Comparison of ENCODE assay signal across 12 cellular contexts in the genomic region with DNA sequence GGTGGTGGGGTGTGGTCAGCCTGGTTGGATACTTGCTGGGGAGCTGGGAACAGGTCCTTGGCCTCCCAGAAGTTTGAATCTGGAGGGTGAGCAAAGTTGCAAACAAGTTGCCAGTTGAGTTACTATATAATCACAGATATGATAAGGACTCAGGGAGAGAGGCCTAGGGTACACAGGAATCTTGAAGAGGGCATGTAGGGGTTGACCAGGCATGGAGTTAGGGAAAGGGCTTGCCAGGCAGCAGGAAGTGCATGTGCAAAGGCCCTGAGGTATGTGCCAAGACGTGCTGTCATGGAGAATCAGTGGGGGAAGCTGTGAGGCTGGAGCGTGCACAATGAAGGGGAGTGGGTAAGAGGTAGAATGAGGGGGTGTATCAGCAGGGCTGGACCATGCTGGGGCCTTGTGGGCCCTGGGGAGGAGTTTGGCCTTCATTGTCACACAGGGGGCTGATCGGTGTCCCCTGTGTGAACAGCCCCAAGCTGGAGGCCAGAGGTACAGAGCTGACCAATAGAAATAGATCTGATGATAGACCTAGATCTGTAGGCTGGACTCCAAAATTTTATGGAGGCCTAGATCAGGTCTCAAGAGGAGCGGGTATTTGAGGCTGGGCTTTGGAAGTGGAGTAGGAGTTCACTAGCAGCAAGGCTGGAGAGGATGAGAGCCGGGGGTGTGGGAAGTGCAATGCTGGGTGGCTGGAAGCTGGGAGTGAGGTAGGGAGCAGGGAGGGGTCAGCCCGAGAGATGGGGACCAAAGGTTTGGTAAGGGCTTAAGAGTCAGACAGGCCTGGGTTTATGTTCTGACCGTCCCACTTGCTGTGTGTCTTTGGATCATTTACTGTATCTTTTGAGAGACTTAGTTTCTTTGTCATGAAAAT. TPM values are rescaled to one million over a fixed set of nuclear protein-coding genes. Genes with fewer than 3 reads are reported as not detected.
DNase-seq lines count a peak whose midpoint lies in the region; ATAC-seq and TF ChIP-seq lines count a peak whose summit lies in the region.
"Had no signal": no experiment of that assay in that cellular context is flagged by ENCODE, and none has a peak within 500 bp of the region (broad histone marks: within the 10 kb centered on the region; RNA-seq: fewer than 3 reads in every experiment).

No MANE protein-coding gene starts in this region.

- peaks cover 4 to 63% of the 10 kb centered on the region in 2 experiments; a peak in 3 of 4 replicates for H3K4me1 ChIP-seq in SK-N-SH (ENCODE audit: control insufficient read depth in 1 of 2, insufficient read depth in 2 of 2, low read depth in 1 of 2, low read length in 1 of 2)
- peaks cover 41% of the 10 kb centered on the region for H3K4me1 ChIP-seq in hepatocyte (ENCODE audit: insufficient read depth)

- H3K27ac ChIP-seq in SK-N-SH (ENCODE audit: low read depth in 2 of 2, low read length in 1 of 2) (peak overlapping the region in 1 of 2 experiments; percentile 88; a peak in 1 of 4 replicates), hepatocyte (peak overlapping the region; percentile 81)
- H3K27ac ChIP-seq: ovary had no signal

- no peak for TF ChIP-seq EP300 in SK-N-SH (IDR thresholded peaks at IDR 0.05; ENCODE audit: borderline replicate concordance in 1 of 2, low read depth in 1 of 2, low read length in 1 of 2)

- POLR2A ChIA-PET in SK-N-SH (lab: Yijun Ruan, JAX) = interaction anchor here (1.5 to 1.6 kb wide), 2 partner anchors 8 to 60 kb away, joined by 5 to 6 read pairs; a partner anchor contains a TSS
- POLR2A ChIA-PET in activated CD4-positive, alpha-beta T cell treated with anti-CD3 and anti-CD28 coated beads, Interleukin-2, amount 10 ng/mL, durations not matched to agents 7 days and 5 days (lab: Charles Lee) = no interaction called here

- DNase-seq in GM12864 (ENCODE audit: low read depth) (no peak), SK-N-SH (peak; percentile 14), hepatocyte (ENCODE audit: low spot score) (no peak), COLO829 (ENCODE audit: low spot score) (no peak)
- no peak for DNase-seq in stimulated activated naive B cell treated with anti-CD40 and anti-IgM and Interleukin-4, amounts not matched to agents 10 μg/mL and 1 μg/mL and 100 μg/mL, for 72 hours
- DNase-seq in activated CD4-positive, alpha-beta T cell treated with anti-CD3 and anti-CD28 coated beads, Interleukin-2, amount 10 ng/mL, durations not matched to agents 7 days and 5 days = no peak
- DNase-seq: NCI-H1417, NCI-H526 treated with DMSO at 0.1 percent for 48 hours, SHP77 had no signal

- H3K9me3 Mint-ChIP-seq in stimulated activated naive B cell treated with anti-CD40 and anti-IgM and Interleukin-4, amounts not matched to agents 10 μg/mL and 1 μg/mL and 100 μg/mL, for 72 hours = no peaks in the 10 kb centered on the region
- no peaks in the 10 kb centered on the region for H3K9me3 Mint-ChIP-seq in activated CD4-positive, alpha-beta T cell treated with anti-CD3 and anti-CD28 coated beads, Interleukin-2, amount 10 ng/mL, durations not matched to agents 7 days and 5 days

- CTCF ChIA-PET in SK-N-SH (lab: Yijun Ruan, JAX) = interaction anchor here (0.6 to 3.1 kb wide), 4 partner anchors 17 to 1326 kb away, joined by 3 to 20 read pairs (median 5); no protein-coding TSS in a partner anchor
- CTCF ChIA-PET in activated CD4-positive, alpha-beta T cell treated with anti-CD3 and anti-CD28 coated beads, Interleukin-2, amount 10 ng/mL, durations not matched to agents 7 days and 5 days (lab: Charles Lee) = interaction anchor here (0.6 to 2.6 kb wide), 4 partner anchors 8 to 701 kb away, joined by 3 to 7 read pairs (median 4); no protein-coding TSS in a partner anchor

- TF ChIP-seq RAD21 in SK-N-SH (IDR thresholded peaks at IDR 0.05; ENCODE audit: low read length) = no peak

- H3K36me3 ChIP-seq in SK-N-SH (replicated peaks in 1 of 2; ENCODE audit: control insufficient read depth in 1 of 2, insufficient read depth in 2 of 2, low read length in 1 of 2) (peaks cover 0 to 20% of the 10 kb centered on the region in 2 experiments), hepatocyte (replicated peaks; ENCODE audit: insufficient read depth, low read depth) (no peaks in the 10 kb centered on the region)
- H3K36me3 ChIP-seq: ovary had no signal

- H3K9me2 ChIP-seq in SK-N-SH (no peaks in the 10 kb centered on the region), hepatocyte (replicated peaks; ENCODE audit: insufficient read depth) (no peaks in the 10 kb centered on the region)

- H3K4me3 Mint-ChIP-seq in stimulated activated naive B cell treated with anti-CD40 and anti-IgM and Interleukin-4, amounts not matched to agents 10 μg/mL and 1 μg/mL and 100 μg/mL, for 72 hours = peak overlapping the region; percentile 76 to 81
- no peak overlapping the region for H3K4me3 Mint-ChIP-seq in activated CD4-positive, alpha-beta T cell treated with anti-CD3 and anti-CD28 coated beads, Interleukin-2, amount 10 ng/mL, durations not matched to agents 7 days and 5 days

- H3K27me3 ChIP-seq in SK-N-SH (ENCODE audit: insufficient read depth) = no peaks in the 10 kb centered on the region
- H3K27me3 ChIP-seq in hepatocyte = no peaks in the 10 kb centered on the region
- H3K27me3 ChIP-seq: ovary had no signal

- H3K36me3 Mint-ChIP-seq in stimulated activated naive B cell treated with anti-CD40 and anti-IgM and Interleukin-4, amounts not matched to agents 10 μg/mL and 1 μg/mL and 100 μg/mL, for 72 hours = peaks cover 43 to 67% of the 10 kb centered on the region in 2 donors
- H3K36me3 Mint-ChIP-seq in activated CD4-positive, alpha-beta T cell treated with anti-CD3 and anti-CD28 coated beads, Interleukin-2, amount 10 ng/mL, durations not matched to agents 7 days and 5 days (ENCODE audit: low read depth) = no peaks in the 10 kb centered on the region

- no peak for TF ChIP-seq CTCF in GM12864 (IDR thresholded peaks at IDR 0.05; ENCODE audit: low read depth, low read length, missing control alignments)
- no peak for TF ChIP-seq CTCF in SK-N-SH (IDR thresholded peaks at IDR 0.05)
- no peak for TF ChIP-seq CTCF in hepatocyte (IDR thresholded peaks at IDR 0.05; ENCODE audit: poor library complexity)

- H3K27ac Mint-ChIP-seq in stimulated activated naive B cell treated with anti-CD40 and anti-IgM and Interleukin-4, amounts not matched to agents 10 μg/mL and 1 μg/mL and 100 μg/mL, for 72 hours = peak overlapping the region; percentile 96
- H3K27ac Mint-ChIP-seq in activated CD4-positive, alpha-beta T cell treated with anti-CD3 and anti-CD28 coated beads, Interleukin-2, amount 10 ng/mL, durations not matched to agents 7 days and 5 days = no peak overlapping the region

- H4K20me1 ChIP-seq in SK-N-SH (ENCODE audit: insufficient read depth) = peaks cover 31% of the 10 kb centered on the region
- H4K20me1 ChIP-seq in hepatocyte (ENCODE audit: insufficient read depth, poor library complexity, severe bottlenecking) = peaks cover 58% of the 10 kb centered on the region

- 73% methylated on average over 7 of the region's 7 CpGs for WGBS in SK-N-SH (ENCODE audit: low lambda C conversion rate)
- WGBS in hepatocyte (ENCODE audit: low lambda C conversion rate, missing lambda C conversion rate) = 87% methylated on average over 7 of the region's 7 CpGs

- H3K4me3 ChIP-seq in GM12864 (ENCODE audit: low read depth, low read length) = peak overlapping the region; percentile 57
- H3K4me3 ChIP-seq in SK-N-SH (ENCODE audit: low read depth in 2 of 2, low read length in 1 of 2) = no peak overlapping the region
- no peak overlapping the region for H3K4me3 ChIP-seq in hepatocyte
- H3K4me3 ChIP-seq: ovary had no signal

- H2AFZ ChIP-seq in SK-N-SH (ENCODE audit: low read depth) = no peak overlapping the region
- no peak overlapping the region for H2AFZ ChIP-seq in hepatocyte

- H3K79me2 ChIP-seq in SK-N-SH (ENCODE audit: insufficient read depth) = peaks cover 80% of the 10 kb centered on the region
- H3K79me2 ChIP-seq in hepatocyte = peaks cover 84% of the 10 kb centered on the region

- H3K4me2 ChIP-seq in SK-N-SH = no peak overlapping the region
- H3K4me2 ChIP-seq in hepatocyte = peak overlapping the region; percentile 96

- H3K27me3 Mint-ChIP-seq in stimulated activated naive B cell treated with anti-CD40 and anti-IgM and Interleukin-4, amounts not matched to agents 10 μg/mL and 1 μg/mL and 100 μg/mL, for 72 hours = no peaks in the 10 kb centered on the region
- no peaks in the 10 kb centered on the region for H3K27me3 Mint-ChIP-seq in activated CD4-positive, alpha-beta T cell treated with anti-CD3 and anti-CD28 coated beads, Interleukin-2, amount 10 ng/mL, durations not matched to agents 7 days and 5 days

- peaks cover 73 to 86% of the 10 kb centered on the region in 2 donors for H3K4me1 Mint-ChIP-seq in stimulated activated naive B cell treated with anti-CD40 and anti-IgM and Interleukin-4, amounts not matched to agents 10 μg/mL and 1 μg/mL and 100 μg/mL, for 72 hours
- peaks cover 13% of the 10 kb centered on the region for H3K4me1 Mint-ChIP-seq in activated CD4-positive, alpha-beta T cell treated with anti-CD3 and anti-CD28 coated beads, Interleukin-2, amount 10 ng/mL, durations not matched to agents 7 days and 5 days

- no peak for ATAC-seq in stimulated activated naive B cell treated with anti-CD40 and anti-IgM and Interleukin-4, amounts not matched to agents 10 μg/mL and 1 μg/mL and 100 μg/mL, for 72 hours (replicated peaks)
- no peak for ATAC-seq in GM19463 (IDR thresholded peaks at IDR 0.05; ENCODE audit: unreplicated experiment)
- no peak for ATAC-seq in GM21825 (IDR thresholded peaks at IDR 0.05; ENCODE audit: unreplicated experiment)

- H3F3A ChIP-seq in SK-N-SH (replicated peaks; ENCODE audit: insufficient read depth) = peaks cover 17% of the 10 kb centered on the region

- no peak overlapping the region for H3K9ac ChIP-seq in SK-N-SH

- H3K9me3 ChIP-seq in SK-N-SH (no peaks in the 10 kb centered on the region), hepatocyte (ENCODE audit: low read depth) (no peaks in the 10 kb centered on the region)
- H3K9me3 ChIP-seq: ovary had no signal

TF ChIP-seq in SK-N-SH, 30 proteins besides CTCF, POLR2A, EP300 and RAD21:
- TF ChIP-seq TCF12 (IDR thresholded peaks at IDR 0.05) = no peak
- no peak for TF ChIP-seq TEAD4 (IDR thresholded peaks at IDR 0.05; ENCODE audit: borderline replicate concordance, insufficient read depth)

RNA-seq across cellular contexts. Expression of a gene that starts 2.9 kb away (rescaled TPM):
- polyA plus RNA-seq in SK-N-SH (2012; rRNA removed) (23.8 and 25.6 TPM in 2 replicates), hepatocyte (55.1 and 56.4 TPM in 2 replicates)
- 9.6 and 17.1 TPM in 2 replicates for polyA plus RNA-seq in SK-N-SH (2012; cell fraction: cytosol; rRNA removed)
- polyA plus RNA-seq in SK-N-SH (2012; cell fraction: nucleus; rRNA removed) = 49.2 and 58.8 TPM in 2 replicates
- 45.5 and 69.8 TPM in 2 replicates for total RNA-seq in hepatocyte
- 1 to 10 TPM; 2.1 to 2.6 TPM for total RNA-seq in activated CD4-positive, alpha-beta T cell treated with anti-CD3 and anti-CD28 coated beads, Interleukin-2, amount 10 ng/mL, durations not matched to agents 7 days and 5 days

RNA-seq across cellular contexts. Expression of a gene that starts 59.4 kb away (rescaled TPM):
- polyA plus RNA-seq in SK-N-SH (2012; rRNA removed) (105 and 141 TPM in 2 replicates), hepatocyte (84.1 and 93.9 TPM in 2 replicates)
- 96.7 and 125 TPM in 2 replicates for polyA plus RNA-seq in SK-N-SH (2012; cell fraction: cytosol; rRNA removed)
- polyA plus RNA-seq in SK-N-SH (2012; cell fraction: nucleus; rRNA removed) = 67.4 and 78.5 TPM in 2 replicates
- total RNA-seq in hepatocyte = 35.4 and 43.8 TPM in 2 replicates
- total RNA-seq in activated CD4-positive, alpha-beta T cell treated with anti-CD3 and anti-CD28 coated beads, Interleukin-2, amount 10 ng/mL, durations not matched to agents 7 days and 5 days = 10 to 100 TPM; 10.9 to 11.0 TPM

Comparison
In these comparisons a context has a peak if more than half of its experiments do, and no peak if none do; other contexts are left out.
1. RNA of a gene that starts 2.9 kb away (total RNA-seq): 45.5 to 69.8 TPM in hepatocyte; 2.1 to 2.6 TPM in activated CD4-positive, alpha-beta T cell treated with anti-CD3 and anti-CD28 coated beads, Interleukin-2, amount 10 ng/mL, durations not matched to agents 7 days and 5 days; every median in the first group is over 10 times any median in the second.